Comparison of ENCODE assay signal across 18 cellular contexts in genomic region chr2:178536037-178536436, GRCh38. TPM values are rescaled to one million over a fixed set of nuclear protein-coding genes. Genes with fewer than 3 reads are reported as not detected.
DNase-seq lines count a peak whose midpoint lies in the region; ATAC-seq and TF ChIP-seq lines count a peak whose summit lies in the region.
"Had no signal": no experiment of that assay in that cellular context is flagged by ENCODE, and none has a peak within 500 bp of the region (broad histone marks: within the 10 kb centered on the region; RNA-seq: fewer than 3 reads in every experiment).

No MANE protein-coding gene starts in this region.

- dilution Hi-C loops in mammary epithelial cell (cut with HindIII; ENCODE audit: low sequenced_read_pairs) = no loop called here

- CTCF ChIA-PET in activated B cell treated with CpG ODN at 0.5 μM for 24 hours (lab: Charles Lee) (no interaction called here), mammary epithelial cell (lab: Charles Lee; ENCODE audit: low non-redundant PET) (no interaction called here)

- BruUV-seq in mammary epithelial cell (replicated peaks; lab: Mats Ljungman, UMichigan) = no TSS peak

- H3K9ac ChIP-seq in mammary epithelial cell (ENCODE audit: insufficient read depth, low read length) = no peak overlapping the region

- no peak overlapping the region for H3K27ac ChIP-seq in mammary epithelial cell (ENCODE audit: insufficient read depth, low read depth, low read length)
- H3K27ac ChIP-seq: C4-2B had no signal

- TF ChIP-seq CTCF in activated B cell treated with CpG ODN at 0.5 μM for 24 hours (IDR thresholded peaks at IDR 0.05) = no peak
- no peak for TF ChIP-seq CTCF in mammary epithelial cell (conservative IDR thresholded peaks at IDR 0.05 in 1 of 2, IDR thresholded peaks at IDR 0.05 in 1 of 2; ENCODE audit: extremely low read depth in 1 of 2, insufficient read depth in 1 of 2, low read depth in 1 of 2, low read length in 2 of 2)

- WGBS in mammary epithelial cell (ENCODE audit: low coverage, missing lambda C conversion rate) = 69% methylated on average over 4 of the region's 4 CpGs

- no peaks in the 10 kb centered on the region for H3K27me3 ChIP-seq in mammary epithelial cell (ENCODE audit: insufficient read depth, low read length)

- DNase-seq in activated B cell treated with CpG ODN at 0.5 μM for 24 hours (no peak), G401 (ENCODE audit: low spot score) (no peak), DMS114 treated with DMSO at 0.1 percent for 48 hours (lab: John Stamatoyannopoulos, UW; ENCODE audit: unreplicated experiment) (no peak), mammary epithelial cell (no peak)
- no peak for DNase-seq in stimulated activated naive B cell treated with anti-CD40 and anti-IgM and Interleukin-4, amounts not matched to agents 10 μg/mL and 1 μg/mL and 100 μg/mL, for 72 hours
- DNase-seq: ACHN; Caco-2; CD4-positive, alpha-beta T cell; DMS153; DMS79; GF-D8; HCEC 1CT; Kasumi-1; KG1 had no signal

- H3K4me3 ChIP-seq in mammary epithelial cell (replicated peaks in 1 of 3; ENCODE audit: insufficient read depth in 1 of 3, low read depth in 2 of 3, low read length in 3 of 3) = no peak overlapping the region
- H3K4me3 ChIP-seq: GM23338 had no signal

- no peaks in the 10 kb centered on the region for H3K4me1 ChIP-seq in mammary epithelial cell (ENCODE audit: insufficient read depth, low read length)
- H3K4me1 ChIP-seq: Caco-2 had no signal

- POLR2A ChIA-PET in activated B cell treated with CpG ODN at 0.5 μM for 24 hours (lab: Charles Lee) = interaction anchor here (1.2 kb wide), 1 partner anchor 85 kb away, joined by 3 read pairs; the partner anchor contains the start of genes PJVK and PRKRA

- H3K4me3 Mint-ChIP-seq in activated B cell treated with CpG ODN at 0.5 μM for 24 hours = no peak overlapping the region
- H3K4me3 Mint-ChIP-seq in stimulated activated naive B cell treated with anti-CD40 and anti-IgM and Interleukin-4, amounts not matched to agents 10 μg/mL and 1 μg/mL and 100 μg/mL, for 72 hours = no peak overlapping the region
- H3K4me3 Mint-ChIP-seq: CD4-positive, alpha-beta T cell; GM23338 had no signal

- peaks cover 22% of the 10 kb centered on the region for H3K4me1 Mint-ChIP-seq in activated B cell treated with CpG ODN at 0.5 μM for 24 hours
- peaks cover 29 to 40% of the 10 kb centered on the region in 2 donors for H3K4me1 Mint-ChIP-seq in stimulated activated naive B cell treated with anti-CD40 and anti-IgM and Interleukin-4, amounts not matched to agents 10 μg/mL and 1 μg/mL and 100 μg/mL, for 72 hours
- H3K4me1 Mint-ChIP-seq: GM23338 had no signal

- no peaks in the 10 kb centered on the region for H3K27me3 Mint-ChIP-seq in activated B cell treated with CpG ODN at 0.5 μM for 24 hours
- no peaks in the 10 kb centered on the region for H3K27me3 Mint-ChIP-seq in stimulated activated naive B cell treated with anti-CD40 and anti-IgM and Interleukin-4, amounts not matched to agents 10 μg/mL and 1 μg/mL and 100 μg/mL, for 72 hours
- H3K27me3 Mint-ChIP-seq: CD4-positive, alpha-beta T cell had no signal

- intact Hi-C loops in activated B cell treated with CpG ODN at 0.5 μM for 24 hours (cut with micrococcal nuclease) = loop anchor here (2.0 kb wide), 1 partner anchor 13 kb away; no protein-coding TSS in a partner anchor
- intact Hi-C loops in mammary epithelial cell (cut with micrococcal nuclease) = no loop called here

- H3K79me2 ChIP-seq in mammary epithelial cell (ENCODE audit: insufficient read depth, low read length) = peaks cover 8% of the 10 kb centered on the region

- H2AFZ ChIP-seq in mammary epithelial cell (ENCODE audit: low read depth, low read length) = no peak overlapping the region
- H2AFZ ChIP-seq: GM23338 had no signal

- H3K9me3 Mint-ChIP-seq in activated B cell treated with CpG ODN at 0.5 μM for 24 hours = no peaks in the 10 kb centered on the region
- no peaks in the 10 kb centered on the region for H3K9me3 Mint-ChIP-seq in stimulated activated naive B cell treated with anti-CD40 and anti-IgM and Interleukin-4, amounts not matched to agents 10 μg/mL and 1 μg/mL and 100 μg/mL, for 72 hours
- H3K9me3 Mint-ChIP-seq: CD4-positive, alpha-beta T cell; GM23338 had no signal

- no peaks in the 10 kb centered on the region for H3K9me3 ChIP-seq in mammary epithelial cell (replicated peaks; ENCODE audit: insufficient read depth, low read length)
- H3K9me3 ChIP-seq: Caco-2 had no signal

- no peak overlapping the region for H3K4me2 ChIP-seq in mammary epithelial cell (ENCODE audit: insufficient read depth, low read depth, low read length)
- H3K4me2 ChIP-seq: GM23338 had no signal

- in situ Hi-C loops in G401 (cut with HindIII; ENCODE audit: low sequenced_read_pairs) (no loop called here), mammary epithelial cell (cut with MboI; ENCODE audit: low sequenced_read_pairs in 2 of 2) (no loop called here)

- H3K27ac Mint-ChIP-seq in activated B cell treated with CpG ODN at 0.5 μM for 24 hours = peak overlapping the region; percentile 60
- H3K27ac Mint-ChIP-seq in stimulated activated naive B cell treated with anti-CD40 and anti-IgM and Interleukin-4, amounts not matched to agents 10 μg/mL and 1 μg/mL and 100 μg/mL, for 72 hours = no peak overlapping the region
- H3K27ac Mint-ChIP-seq: CD4-positive, alpha-beta T cell; GM23338 had no signal

- H3K36me3 Mint-ChIP-seq in activated B cell treated with CpG ODN at 0.5 μM for 24 hours (ENCODE audit: low read depth) = peaks cover 90% of the 10 kb centered on the region
- H3K36me3 Mint-ChIP-seq in stimulated activated naive B cell treated with anti-CD40 and anti-IgM and Interleukin-4, amounts not matched to agents 10 μg/mL and 1 μg/mL and 100 μg/mL, for 72 hours = peaks cover 59 to 81% of the 10 kb centered on the region in 2 donors

- H4K20me1 ChIP-seq in mammary epithelial cell (ENCODE audit: insufficient read depth, low read length) = no peaks in the 10 kb centered on the region

- ATAC-seq in GM18868 (IDR thresholded peaks at IDR 0.05; ENCODE audit: unreplicated experiment) (peak; percentile 61), HG02678 (IDR thresholded peaks at IDR 0.05; ENCODE audit: unreplicated experiment) (peak; percentile 40), activated B cell treated with CpG ODN at 0.5 μM for 24 hours (ENCODE audit: low read depth) (peak; percentile 57)
- peak; percentile 69 to 71 for ATAC-seq in stimulated activated naive B cell treated with anti-CD40 and anti-IgM and Interleukin-4, amounts not matched to agents 10 μg/mL and 1 μg/mL and 100 μg/mL, for 72 hours (replicated peaks)
- ATAC-seq: GM23338 had no signal

- no peaks in the 10 kb centered on the region for H3K36me3 ChIP-seq in mammary epithelial cell (ENCODE audit: insufficient read depth, low read length)

RNA-seq across cellular contexts. Expression of gene PLEKHA3, which starts 55.8 kb away (rescaled TPM):
- total RNA-seq in activated B cell treated with CpG ODN at 0.5 μM for 24 hours (28.3 and 29.6 TPM in 2 replicates), mammary epithelial cell (10 to 100 TPM in 1 of 2 donors, 1 to 10 TPM in 1; 6.0 to 29.7 TPM)
- total RNA-seq in G401 (2014; rRNA removed; shearing (Covaris generic)) = 7.5 and 23.0 TPM in 2 replicates
- 7.9 TPM for polyA plus RNA-seq in mammary epithelial cell
- polyA minus RNA-seq in mammary epithelial cell = 24.0 TPM

RNA-seq across cellular contexts. Expression of gene FKBP7, which starts 57.6 kb away (rescaled TPM):
- 0.44 and 0.64 TPM in 2 replicates for total RNA-seq in activated B cell treated with CpG ODN at 0.5 μM for 24 hours
- total RNA-seq in G401 (2014; rRNA removed; shearing (Covaris generic)) = 11.0 and 13.5 TPM in 2 replicates
- 1 to 10 TPM; 1.6 to 2.3 TPM for total RNA-seq in mammary epithelial cell
- 2.7 TPM for polyA plus RNA-seq in mammary epithelial cell
- polyA minus RNA-seq in mammary epithelial cell = not detected
